ENCODE assay signal across 1 cellular context in the genomic region with DNA sequence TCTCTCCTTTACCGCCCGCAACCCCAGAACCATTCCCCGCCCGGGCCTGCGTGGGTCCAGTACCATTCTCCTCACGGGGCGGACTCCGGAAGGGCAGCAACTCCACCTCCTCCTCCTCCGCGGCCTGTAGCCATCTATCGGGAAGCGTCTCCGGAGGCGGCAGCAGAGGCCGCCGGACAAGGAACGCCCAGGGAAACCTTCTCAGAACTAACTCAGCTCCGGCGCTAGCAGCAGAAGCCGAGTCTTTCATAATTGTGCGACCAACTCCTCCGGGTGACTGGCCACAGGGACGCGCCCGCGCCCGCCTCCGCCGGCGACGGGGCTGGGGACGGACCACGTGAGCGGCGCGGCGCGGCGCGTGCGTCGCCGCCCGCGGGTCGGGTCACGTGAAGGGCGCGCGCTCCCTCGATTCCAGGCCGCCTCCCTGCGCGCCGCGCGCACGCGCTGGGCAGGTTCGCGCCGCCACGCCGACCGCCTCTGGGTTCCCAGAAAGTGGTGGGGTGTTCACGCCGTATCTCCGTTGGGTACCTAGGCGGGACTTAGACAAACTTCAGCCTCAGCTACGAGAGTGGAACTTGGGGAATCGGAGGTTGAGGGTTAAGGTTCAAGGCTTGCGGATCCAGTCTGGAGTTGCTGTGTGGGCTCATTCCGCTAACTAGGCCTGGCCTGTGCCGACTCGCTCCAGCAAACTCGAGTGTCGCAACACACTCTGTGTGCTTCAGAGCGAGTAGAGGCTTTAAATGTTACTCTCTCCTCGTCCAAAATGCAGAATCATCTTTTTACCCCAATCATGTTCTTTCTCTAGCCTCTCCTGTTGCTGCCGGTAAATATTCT.
TF ChIP-seq lines count a peak whose summit lies in the region.

A gene with protein sequence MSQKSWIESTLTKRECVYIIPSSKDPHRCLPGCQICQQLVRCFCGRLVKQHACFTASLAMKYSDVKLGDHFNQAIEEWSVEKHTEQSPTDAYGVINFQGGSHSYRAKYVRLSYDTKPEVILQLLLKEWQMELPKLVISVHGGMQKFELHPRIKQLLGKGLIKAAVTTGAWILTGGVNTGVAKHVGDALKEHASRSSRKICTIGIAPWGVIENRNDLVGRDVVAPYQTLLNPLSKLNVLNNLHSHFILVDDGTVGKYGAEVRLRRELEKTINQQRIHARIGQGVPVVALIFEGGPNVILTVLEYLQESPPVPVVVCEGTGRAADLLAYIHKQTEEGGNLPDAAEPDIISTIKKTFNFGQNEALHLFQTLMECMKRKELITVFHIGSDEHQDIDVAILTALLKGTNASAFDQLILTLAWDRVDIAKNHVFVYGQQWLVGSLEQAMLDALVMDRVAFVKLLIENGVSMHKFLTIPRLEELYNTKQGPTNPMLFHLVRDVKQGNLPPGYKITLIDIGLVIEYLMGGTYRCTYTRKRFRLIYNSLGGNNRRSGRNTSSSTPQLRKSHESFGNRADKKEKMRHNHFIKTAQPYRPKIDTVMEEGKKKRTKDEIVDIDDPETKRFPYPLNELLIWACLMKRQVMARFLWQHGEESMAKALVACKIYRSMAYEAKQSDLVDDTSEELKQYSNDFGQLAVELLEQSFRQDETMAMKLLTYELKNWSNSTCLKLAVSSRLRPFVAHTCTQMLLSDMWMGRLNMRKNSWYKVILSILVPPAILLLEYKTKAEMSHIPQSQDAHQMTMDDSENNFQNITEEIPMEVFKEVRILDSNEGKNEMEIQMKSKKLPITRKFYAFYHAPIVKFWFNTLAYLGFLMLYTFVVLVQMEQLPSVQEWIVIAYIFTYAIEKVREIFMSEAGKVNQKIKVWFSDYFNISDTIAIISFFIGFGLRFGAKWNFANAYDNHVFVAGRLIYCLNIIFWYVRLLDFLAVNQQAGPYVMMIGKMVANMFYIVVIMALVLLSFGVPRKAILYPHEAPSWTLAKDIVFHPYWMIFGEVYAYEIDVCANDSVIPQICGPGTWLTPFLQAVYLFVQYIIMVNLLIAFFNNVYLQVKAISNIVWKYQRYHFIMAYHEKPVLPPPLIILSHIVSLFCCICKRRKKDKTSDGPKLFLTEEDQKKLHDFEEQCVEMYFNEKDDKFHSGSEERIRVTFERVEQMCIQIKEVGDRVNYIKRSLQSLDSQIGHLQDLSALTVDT (N-terminal part only) (minus strand): TSS at position 330 of the 834 bp plus-strand sequence. CDS start 264 bp downstream, at position 66.

TF ChIP-seq in HepG2, 621 proteins besides CTCF, POLR2A, EP300 and RAD21 (continued from another document and continues in another):
- TF ChIP-seq, protein P1, sequence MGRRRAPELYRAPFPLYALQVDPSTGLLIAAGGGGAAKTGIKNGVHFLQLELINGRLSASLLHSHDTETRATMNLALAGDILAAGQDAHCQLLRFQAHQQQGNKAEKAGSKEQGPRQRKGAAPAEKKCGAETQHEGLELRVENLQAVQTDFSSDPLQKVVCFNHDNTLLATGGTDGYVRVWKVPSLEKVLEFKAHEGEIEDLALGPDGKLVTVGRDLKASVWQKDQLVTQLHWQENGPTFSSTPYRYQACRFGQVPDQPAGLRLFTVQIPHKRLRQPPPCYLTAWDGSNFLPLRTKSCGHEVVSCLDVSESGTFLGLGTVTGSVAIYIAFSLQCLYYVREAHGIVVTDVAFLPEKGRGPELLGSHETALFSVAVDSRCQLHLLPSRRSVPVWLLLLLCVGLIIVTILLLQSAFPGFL (CRISPR knock-in tag; IDR thresholded peaks at IDR 0.05) = no peak
- TF ChIP-seq, protein P2, sequence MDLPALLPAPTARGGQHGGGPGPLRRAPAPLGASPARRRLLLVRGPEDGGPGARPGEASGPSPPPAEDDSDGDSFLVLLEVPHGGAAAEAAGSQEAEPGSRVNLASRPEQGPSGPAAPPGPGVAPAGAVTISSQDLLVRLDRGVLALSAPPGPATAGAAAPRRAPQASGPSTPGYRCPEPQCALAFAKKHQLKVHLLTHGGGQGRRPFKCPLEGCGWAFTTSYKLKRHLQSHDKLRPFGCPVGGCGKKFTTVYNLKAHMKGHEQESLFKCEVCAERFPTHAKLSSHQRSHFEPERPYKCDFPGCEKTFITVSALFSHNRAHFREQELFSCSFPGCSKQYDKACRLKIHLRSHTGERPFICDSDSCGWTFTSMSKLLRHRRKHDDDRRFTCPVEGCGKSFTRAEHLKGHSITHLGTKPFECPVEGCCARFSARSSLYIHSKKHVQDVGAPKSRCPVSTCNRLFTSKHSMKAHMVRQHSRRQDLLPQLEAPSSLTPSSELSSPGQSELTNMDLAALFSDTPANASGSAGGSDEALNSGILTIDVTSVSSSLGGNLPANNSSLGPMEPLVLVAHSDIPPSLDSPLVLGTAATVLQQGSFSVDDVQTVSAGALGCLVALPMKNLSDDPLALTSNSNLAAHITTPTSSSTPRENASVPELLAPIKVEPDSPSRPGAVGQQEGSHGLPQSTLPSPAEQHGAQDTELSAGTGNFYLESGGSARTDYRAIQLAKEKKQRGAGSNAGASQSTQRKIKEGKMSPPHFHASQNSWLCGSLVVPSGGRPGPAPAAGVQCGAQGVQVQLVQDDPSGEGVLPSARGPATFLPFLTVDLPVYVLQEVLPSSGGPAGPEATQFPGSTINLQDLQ (CRISPR knock-in tag; IDR thresholded peaks at IDR 0.05) = no peak
- TF ChIP-seq GTF3A (CRISPR knock-in tag; conservative IDR thresholded peaks at IDR 0.05) (0 out of 2 replicates have a peak, but pooled peaks have one; percentile 28), SALL1 (CRISPR knock-in tag; IDR thresholded peaks at IDR 0.05) (peak; percentile 83), ZNF549 (CRISPR knock-in tag; IDR thresholded peaks at IDR 0.05) (no peak), KAT2B (IDR thresholded peaks at IDR 0.05; ENCODE audit: borderline replicate concordance, low read depth, low read length) (no peak), ESRRA (CRISPR knock-in tag; IDR thresholded peaks at IDR 0.05; ENCODE audit: low read depth) (peak; percentile 60), SIX4 (CRISPR knock-in tag; IDR thresholded peaks at IDR 0.05) (peak; percentile 57; the same call in 1 of the 2 replicates), AGO2 (optimal IDR thresholded peaks at IDR 0.05; ENCODE audit: low read depth, low read length) (peak; percentile 86), HOXA3 (CRISPR knock-in tag; IDR thresholded peaks at IDR 0.05) (peak; percentile 89), RARG (CRISPR knock-in tag; IDR thresholded peaks at IDR 0.05; ENCODE audit: low read depth) (no peak), SNAI1 (CRISPR knock-in tag; IDR thresholded peaks at IDR 0.05; ENCODE audit: borderline replicate concordance) (no peak; the same call in 1 of the 2 replicates), HNF4A (CRISPR knock-in tag; IDR thresholded peaks at IDR 0.05) (peak; percentile 48; the same call in 1 of the 2 replicates), ZNF138 (CRISPR knock-in tag; IDR thresholded peaks at IDR 0.05; ENCODE audit: low read depth) (0 out of 2 replicates have a peak, but pooled peaks have one; percentile 23), CBX5 (CRISPR knock-in tag; IDR thresholded peaks at IDR 0.05; ENCODE audit: borderline replicate concordance) (peak; percentile 19; the same call in 1 of the 2 replicates), ZMYM4 (CRISPR knock-in tag; IDR thresholded peaks at IDR 0.05) (peak; percentile 84), SRSF4 (IDR thresholded peaks at IDR 0.05; ENCODE audit: low read depth, low read length, poor library complexity, severe bottlenecking) (no peak), ZNF30 (CRISPR knock-in tag; IDR thresholded peaks at IDR 0.05) (no peak), PRMT3 (CRISPR knock-in tag; IDR thresholded peaks at IDR 0.05; ENCODE audit: borderline replicate concordance, low read depth) (peak; percentile 39; the same call in 1 of the 2 replicates), ZNF317 (CRISPR knock-in tag; IDR thresholded peaks at IDR 0.05) (peak; percentile 54; the same call in 1 of the 2 replicates), MIER2 (CRISPR knock-in tag; IDR thresholded peaks at IDR 0.05) (no peak; the same call in 1 of the 2 replicates), CCAR2 (optimal IDR thresholded peaks at IDR 0.05; ENCODE audit: low read depth, low read length) (no peak), ZNF773 (CRISPR knock-in tag; IDR thresholded peaks at IDR 0.05; ENCODE audit: borderline replicate concordance) (peak; percentile 89; the same call in 1 of the 2 replicates), NR2F1 (CRISPR knock-in tag; IDR thresholded peaks at IDR 0.05) (0 out of 4 replicates have a peak, but pooled peaks of 1 of the 2 experiments have one; percentile 37), ZNF605 (CRISPR knock-in tag; IDR thresholded peaks at IDR 0.05) (peak; percentile 15; the same call in 1 of the 2 replicates), FOSL1 (CRISPR knock-in tag; IDR thresholded peaks at IDR 0.05; ENCODE audit: borderline replicate concordance) (0 out of 2 replicates have a peak, but pooled peaks have one; percentile 9), TBX2 (CRISPR knock-in tag; IDR thresholded peaks at IDR 0.05; ENCODE audit: borderline replicate concordance) (peak; percentile 55; the same call in 1 of the 2 replicates), ZC3H4 (CRISPR knock-in tag; IDR thresholded peaks at IDR 0.05; ENCODE audit: borderline replicate concordance) (no peak), ZNF670 (CRISPR knock-in tag; IDR thresholded peaks at IDR 0.05; ENCODE audit: borderline replicate concordance) (0 out of 2 replicates have a peak, but pooled peaks have one; percentile 52), HES4 (CRISPR knock-in tag; IDR thresholded peaks at IDR 0.05; ENCODE audit: borderline replicate concordance) (peak; percentile 91)
- TF ChIP-seq, protein P3, sequence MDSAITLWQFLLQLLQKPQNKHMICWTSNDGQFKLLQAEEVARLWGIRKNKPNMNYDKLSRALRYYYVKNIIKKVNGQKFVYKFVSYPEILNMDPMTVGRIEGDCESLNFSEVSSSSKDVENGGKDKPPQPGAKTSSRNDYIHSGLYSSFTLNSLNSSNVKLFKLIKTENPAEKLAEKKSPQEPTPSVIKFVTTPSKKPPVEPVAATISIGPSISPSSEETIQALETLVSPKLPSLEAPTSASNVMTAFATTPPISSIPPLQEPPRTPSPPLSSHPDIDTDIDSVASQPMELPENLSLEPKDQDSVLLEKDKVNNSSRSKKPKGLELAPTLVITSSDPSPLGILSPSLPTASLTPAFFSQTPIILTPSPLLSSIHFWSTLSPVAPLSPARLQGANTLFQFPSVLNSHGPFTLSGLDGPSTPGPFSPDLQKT (CRISPR knock-in tag; IDR thresholded peaks at IDR 0.05; ENCODE audit: borderline replicate concordance) = no peak
- TF ChIP-seq, protein P4, sequence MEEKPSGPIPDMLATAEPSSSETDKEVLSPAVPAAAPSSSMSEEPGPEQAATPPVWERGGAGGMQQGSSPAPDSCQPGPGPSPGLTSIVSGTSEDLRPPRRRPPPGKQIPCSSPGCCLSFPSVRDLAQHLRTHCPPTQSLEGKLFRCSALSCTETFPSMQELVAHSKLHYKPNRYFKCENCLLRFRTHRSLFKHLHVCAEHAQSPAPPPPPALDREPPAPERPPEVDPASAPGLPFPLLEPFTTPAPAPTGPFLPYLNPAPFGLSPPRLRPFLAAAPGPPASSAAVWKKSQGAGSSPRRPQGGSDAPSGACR (CRISPR knock-in tag; IDR thresholded peaks at IDR 0.05) = 0 out of 2 replicates have a peak, but pooled peaks have one; percentile 5
- TF ChIP-seq, protein P5, sequence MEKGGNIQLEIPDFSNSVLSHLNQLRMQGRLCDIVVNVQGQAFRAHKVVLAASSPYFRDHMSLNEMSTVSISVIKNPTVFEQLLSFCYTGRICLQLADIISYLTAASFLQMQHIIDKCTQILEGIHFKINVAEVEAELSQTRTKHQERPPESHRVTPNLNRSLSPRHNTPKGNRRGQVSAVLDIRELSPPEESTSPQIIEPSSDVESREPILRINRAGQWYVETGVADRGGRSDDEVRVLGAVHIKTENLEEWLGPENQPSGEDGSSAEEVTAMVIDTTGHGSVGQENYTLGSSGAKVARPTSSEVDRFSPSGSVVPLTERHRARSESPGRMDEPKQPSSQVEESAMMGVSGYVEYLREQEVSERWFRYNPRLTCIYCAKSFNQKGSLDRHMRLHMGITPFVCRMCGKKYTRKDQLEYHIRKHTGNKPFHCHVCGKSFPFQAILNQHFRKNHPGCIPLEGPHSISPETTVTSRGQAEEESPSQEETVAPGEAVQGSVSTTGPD (CRISPR knock-in tag; IDR thresholded peaks at IDR 0.05) = no peak
- TF ChIP-seq, protein P6, sequence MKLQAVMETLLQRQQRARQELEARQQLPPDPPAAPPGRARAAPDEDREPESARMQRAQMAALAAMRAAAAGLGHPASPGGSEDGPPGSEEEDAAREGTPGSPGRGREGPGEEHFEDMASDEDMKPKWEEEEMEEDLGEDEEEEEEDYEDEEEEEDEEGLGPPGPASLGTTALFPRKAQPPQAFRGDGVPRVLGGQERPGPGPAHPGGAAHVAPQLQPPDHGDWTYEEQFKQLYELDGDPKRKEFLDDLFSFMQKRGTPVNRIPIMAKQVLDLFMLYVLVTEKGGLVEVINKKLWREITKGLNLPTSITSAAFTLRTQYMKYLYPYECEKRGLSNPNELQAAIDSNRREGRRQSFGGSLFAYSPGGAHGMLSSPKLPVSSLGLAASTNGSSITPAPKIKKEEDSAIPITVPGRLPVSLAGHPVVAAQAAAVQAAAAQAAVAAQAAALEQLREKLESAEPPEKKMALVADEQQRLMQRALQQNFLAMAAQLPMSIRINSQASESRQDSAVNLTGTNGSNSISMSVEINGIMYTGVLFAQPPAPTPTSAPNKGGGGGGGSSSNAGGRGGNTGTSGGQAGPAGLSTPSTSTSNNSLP (IDR thresholded peaks at IDR 0.05; ENCODE audit: low read depth, low read length) = no peak
- TF ChIP-seq, protein P7, sequence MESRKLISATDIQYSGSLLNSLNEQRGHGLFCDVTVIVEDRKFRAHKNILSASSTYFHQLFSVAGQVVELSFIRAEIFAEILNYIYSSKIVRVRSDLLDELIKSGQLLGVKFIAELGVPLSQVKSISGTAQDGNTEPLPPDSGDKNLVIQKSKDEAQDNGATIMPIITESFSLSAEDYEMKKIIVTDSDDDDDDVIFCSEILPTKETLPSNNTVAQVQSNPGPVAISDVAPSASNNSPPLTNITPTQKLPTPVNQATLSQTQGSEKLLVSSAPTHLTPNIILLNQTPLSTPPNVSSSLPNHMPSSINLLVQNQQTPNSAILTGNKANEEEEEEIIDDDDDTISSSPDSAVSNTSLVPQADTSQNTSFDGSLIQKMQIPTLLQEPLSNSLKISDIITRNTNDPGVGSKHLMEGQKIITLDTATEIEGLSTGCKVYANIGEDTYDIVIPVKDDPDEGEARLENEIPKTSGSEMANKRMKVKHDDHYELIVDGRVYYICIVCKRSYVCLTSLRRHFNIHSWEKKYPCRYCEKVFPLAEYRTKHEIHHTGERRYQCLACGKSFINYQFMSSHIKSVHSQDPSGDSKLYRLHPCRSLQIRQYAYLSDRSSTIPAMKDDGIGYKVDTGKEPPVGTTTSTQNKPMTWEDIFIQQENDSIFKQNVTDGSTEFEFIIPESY (CRISPR knock-in tag; IDR thresholded peaks at IDR 0.05) = peak; percentile 33; the same call in 1 of the 2 replicates
- TF ChIP-seq, protein P8, sequence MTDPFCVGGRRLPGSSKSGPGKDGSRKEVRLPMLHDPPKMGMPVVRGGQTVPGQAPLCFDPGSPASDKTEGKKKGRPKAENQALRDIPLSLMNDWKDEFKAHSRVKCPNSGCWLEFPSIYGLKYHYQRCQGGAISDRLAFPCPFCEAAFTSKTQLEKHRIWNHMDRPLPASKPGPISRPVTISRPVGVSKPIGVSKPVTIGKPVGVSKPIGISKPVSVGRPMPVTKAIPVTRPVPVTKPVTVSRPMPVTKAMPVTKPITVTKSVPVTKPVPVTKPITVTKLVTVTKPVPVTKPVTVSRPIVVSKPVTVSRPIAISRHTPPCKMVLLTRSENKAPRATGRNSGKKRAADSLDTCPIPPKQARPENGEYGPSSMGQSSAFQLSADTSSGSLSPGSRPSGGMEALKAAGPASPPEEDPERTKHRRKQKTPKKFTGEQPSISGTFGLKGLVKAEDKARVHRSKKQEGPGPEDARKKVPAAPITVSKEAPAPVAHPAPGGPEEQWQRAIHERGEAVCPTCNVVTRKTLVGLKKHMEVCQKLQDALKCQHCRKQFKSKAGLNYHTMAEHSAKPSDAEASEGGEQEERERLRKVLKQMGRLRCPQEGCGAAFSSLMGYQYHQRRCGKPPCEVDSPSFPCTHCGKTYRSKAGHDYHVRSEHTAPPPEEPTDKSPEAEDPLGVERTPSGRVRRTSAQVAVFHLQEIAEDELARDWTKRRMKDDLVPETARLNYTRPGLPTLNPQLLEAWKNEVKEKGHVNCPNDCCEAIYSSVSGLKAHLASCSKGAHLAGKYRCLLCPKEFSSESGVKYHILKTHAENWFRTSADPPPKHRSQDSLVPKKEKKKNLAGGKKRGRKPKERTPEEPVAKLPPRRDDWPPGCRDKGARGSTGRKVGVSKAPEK (CRISPR knock-in tag; IDR thresholded peaks at IDR 0.05; ENCODE audit: borderline replicate concordance) = no peak
